24 cellular contexts compared by ENCODE assay signal in genomic region chr7:115346685-115347084, GRCh38.
A peak's percentile ranks its signal among the peaks of the same experiment; 100 is the strongest.
DNase-seq lines count a peak whose midpoint lies in the region; ATAC-seq and TF ChIP-seq lines count a peak whose summit lies in the region.
"Had no signal": no experiment of that assay in that cellular context is flagged by ENCODE, and none has a peak within 500 bp of the region (broad histone marks: within the 10 kb centered on the region; RNA-seq: fewer than 3 reads in every experiment).

No MANE protein-coding gene starts in this region.

- H3K4me3 ChIP-seq in AG09309 (ENCODE audit: control insufficient read depth, low read depth, low read length) (no peak overlapping the region), right lobe of liver (no peak overlapping the region), Karpas-422 (ENCODE audit: low read length) (no peak overlapping the region)
- H3K4me3 ChIP-seq: BLaER1 had no signal

- H3K9me3 ChIP-seq in right lobe of liver (no peaks in the 10 kb centered on the region), Karpas-422 (ENCODE audit: low read length) (peaks cover 27% of the 10 kb centered on the region)
- H3K9me3 ChIP-seq: BLaER1 had no signal

- H3K36me3 ChIP-seq in right lobe of liver (no peaks in the 10 kb centered on the region), Karpas-422 (ENCODE audit: insufficient read depth, low read length) (no peaks in the 10 kb centered on the region)
- H3K36me3 ChIP-seq: BLaER1 had no signal

- no peaks in the 10 kb centered on the region for H3K9me2 ChIP-seq in Karpas-422 (replicated peaks; ENCODE audit: insufficient read depth, low read length)

- intact Hi-C loops in right lobe of liver (cut with DNase I), result no loop called here

- H3K9ac ChIP-seq in Karpas-422 (ENCODE audit: low read length), result no peak overlapping the region
- H3K9ac ChIP-seq: BLaER1 had no signal

- no peak overlapping the region for H3K27ac Mint-ChIP-seq in activated naive CD4-positive, alpha-beta T cell treated with anti-CD3 and anti-CD28 coated beads, Interleukin-2, amount 50 U/mL, for 72 hours
- H3K27ac Mint-ChIP-seq: CD4-positive, CD25-positive, alpha-beta regulatory T cell had no signal

- ATAC-seq in SK-N-SH treated with all-trans-retinoic acid at 6 μM for 48 hours (peak; percentile 56; the same call in 2 of the 3 replicates), right lobe of liver (no peak), HG03432 (IDR thresholded peaks at IDR 0.05; ENCODE audit: unreplicated experiment) (no peak)
- ATAC-seq in activated naive CD4-positive, alpha-beta T cell treated with anti-CD3 and anti-CD28 coated beads, Interleukin-2, amount 50 U/mL, for 72 hours, result no peak
- ATAC-seq: HepG2 had no signal

- no peak for TF ChIP-seq POLR2A in right lobe of liver (IDR thresholded peaks at IDR 0.05)

- H3K4me2 ChIP-seq in Karpas-422 (ENCODE audit: low read depth, low read length, poor library complexity, severe bottlenecking), result no peak overlapping the region
- H3K4me2 ChIP-seq: BLaER1 had no signal

- no peaks in the 10 kb centered on the region for H3K9me3 Mint-ChIP-seq in activated naive CD4-positive, alpha-beta T cell treated with anti-CD3 and anti-CD28 coated beads, Interleukin-2, amount 50 U/mL, for 72 hours

- H3K27ac ChIP-seq in right lobe of liver (no peak overlapping the region), Karpas-422 (ENCODE audit: low read length) (no peak overlapping the region)
- H3K27ac ChIP-seq: 22Rv1, BLaER1 had no signal

- no peak overlapping the region for H2AFZ ChIP-seq in Karpas-422 (ENCODE audit: low read length)

- 26% methylated on average over 1 of the region's 1 CpG for WGBS in right lobe of liver (ENCODE audit: insufficient coverage, low coverage, low lambda C conversion rate, missing lambda C conversion rate)

- TF ChIP-seq CTCF in AG09309 (IDR thresholded peaks at IDR 0.05; ENCODE audit: control insufficient read depth, insufficient read depth, low read depth, low read length, missing control alignments), result no peak
- no peak for TF ChIP-seq CTCF in right lobe of liver (IDR thresholded peaks at IDR 0.05)

- DNase-seq in AG09309 (ENCODE audit: low read depth) (peak; percentile 31), HCEC 1CT (peak; percentile 11), inferior parietal cortex (ENCODE audit: extremely low spot score) (peak; percentile 4), right lobe of liver (no peak), Karpas-422 (no peak)
- DNase-seq in activated naive CD4-positive, alpha-beta T cell treated with anti-CD3 and anti-CD28 coated beads, Interleukin-2, amount 50 U/mL, for 72 hours (ENCODE audit: low spot score in 2 of 2), result no peak
- DNase-seq: CD4-positive, CD25-positive, alpha-beta regulatory T cell; DMS153; Kasumi-1; NCI-H1092 treated with DMSO at 0.1 percent for 48 hours; NCI-H1436; NCI-H187 treated with DMSO at 0.1 percent for 48 hours; NCI-H2171 treated with DMSO at 0.1 percent for 48 hours; NCI-H345; NCI-H524; NCI-H774; RPMI8226; SHP77; SW 1271 had no signal

- H3K79me2 ChIP-seq in Karpas-422 (ENCODE audit: low read length), result no peaks in the 10 kb centered on the region

- H4K20me1 ChIP-seq in Karpas-422 (ENCODE audit: insufficient read depth, low read depth, low read length), result no peaks in the 10 kb centered on the region
- H4K20me1 ChIP-seq: BLaER1 had no signal

- H3K27me3 ChIP-seq in right lobe of liver, result no peaks in the 10 kb centered on the region
- no peaks in the 10 kb centered on the region for H3K27me3 ChIP-seq in Karpas-422 (ENCODE audit: low read length)
- H3K27me3 ChIP-seq: BLaER1 had no signal

- no peaks in the 10 kb centered on the region for H3K36me3 Mint-ChIP-seq in activated naive CD4-positive, alpha-beta T cell treated with anti-CD3 and anti-CD28 coated beads, Interleukin-2, amount 50 U/mL, for 72 hours
- H3K36me3 Mint-ChIP-seq: CD4-positive, CD25-positive, alpha-beta regulatory T cell had no signal

- H3K4me1 ChIP-seq in right lobe of liver (no peaks in the 10 kb centered on the region), Karpas-422 (ENCODE audit: low read length) (no peaks in the 10 kb centered on the region)
- H3K4me1 ChIP-seq: BLaER1 had no signal

TF ChIP-seq in SK-N-SH treated with all-trans-retinoic acid at 6 μM for 48 hours, 23 proteins besides CTCF, POLR2A, EP300 and RAD21:
- TF ChIP-seq POU6F1 (CRISPR knock-in tag; IDR thresholded peaks at IDR 0.05; ENCODE audit: borderline replicate concordance, low read depth) (no peak), ZNF70 (CRISPR knock-in tag; IDR thresholded peaks at IDR 0.05) (no peak), SNAI2 (CRISPR knock-in tag; IDR thresholded peaks at IDR 0.05) (no peak), ZNF565 (CRISPR knock-in tag; conservative IDR thresholded peaks at IDR 0.05; ENCODE audit: low read depth) (no peak), BACH2 (CRISPR knock-in tag; IDR thresholded peaks at IDR 0.05; ENCODE audit: borderline replicate concordance) (no peak), ARNTL (CRISPR knock-in tag; IDR thresholded peaks at IDR 0.05; ENCODE audit: borderline replicate concordance, low read depth) (no peak), PPARA (CRISPR knock-in tag; IDR thresholded peaks at IDR 0.05; ENCODE audit: borderline replicate concordance) (no peak), TOX (CRISPR knock-in tag; IDR thresholded peaks at IDR 0.05; ENCODE audit: borderline replicate concordance) (no peak), RARB (CRISPR knock-in tag; IDR thresholded peaks at IDR 0.05) (no peak), CSDC2 (CRISPR knock-in tag; IDR thresholded peaks at IDR 0.05) (no peak), ZFP3 (CRISPR knock-in tag; IDR thresholded peaks at IDR 0.05) (no peak), ZFP30 (CRISPR knock-in tag; IDR thresholded peaks at IDR 0.05) (no peak), ZC3H10 (CRISPR knock-in tag; IDR thresholded peaks at IDR 0.05) (no peak), ISL1 (CRISPR knock-in tag; IDR thresholded peaks at IDR 0.05) (no peak)
- TF ChIP-seq, protein P1, sequence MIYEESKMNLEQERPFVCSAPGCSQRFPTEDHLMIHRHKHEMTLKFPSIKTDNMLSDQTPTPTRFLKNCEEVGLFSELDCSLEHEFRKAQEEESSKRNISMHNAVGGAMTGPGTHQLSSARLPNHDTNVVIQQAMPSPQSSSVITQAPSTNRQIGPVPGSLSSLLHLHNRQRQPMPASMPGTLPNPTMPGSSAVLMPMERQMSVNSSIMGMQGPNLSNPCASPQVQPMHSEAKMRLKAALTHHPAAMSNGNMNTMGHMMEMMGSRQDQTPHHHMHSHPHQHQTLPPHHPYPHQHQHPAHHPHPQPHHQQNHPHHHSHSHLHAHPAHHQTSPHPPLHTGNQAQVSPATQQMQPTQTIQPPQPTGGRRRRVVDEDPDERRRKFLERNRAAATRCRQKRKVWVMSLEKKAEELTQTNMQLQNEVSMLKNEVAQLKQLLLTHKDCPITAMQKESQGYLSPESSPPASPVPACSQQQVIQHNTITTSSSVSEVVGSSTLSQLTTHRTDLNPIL (CRISPR knock-in tag; IDR thresholded peaks at IDR 0.05; ENCODE audit: low read depth), result no peak
- TF ChIP-seq, protein P2, sequence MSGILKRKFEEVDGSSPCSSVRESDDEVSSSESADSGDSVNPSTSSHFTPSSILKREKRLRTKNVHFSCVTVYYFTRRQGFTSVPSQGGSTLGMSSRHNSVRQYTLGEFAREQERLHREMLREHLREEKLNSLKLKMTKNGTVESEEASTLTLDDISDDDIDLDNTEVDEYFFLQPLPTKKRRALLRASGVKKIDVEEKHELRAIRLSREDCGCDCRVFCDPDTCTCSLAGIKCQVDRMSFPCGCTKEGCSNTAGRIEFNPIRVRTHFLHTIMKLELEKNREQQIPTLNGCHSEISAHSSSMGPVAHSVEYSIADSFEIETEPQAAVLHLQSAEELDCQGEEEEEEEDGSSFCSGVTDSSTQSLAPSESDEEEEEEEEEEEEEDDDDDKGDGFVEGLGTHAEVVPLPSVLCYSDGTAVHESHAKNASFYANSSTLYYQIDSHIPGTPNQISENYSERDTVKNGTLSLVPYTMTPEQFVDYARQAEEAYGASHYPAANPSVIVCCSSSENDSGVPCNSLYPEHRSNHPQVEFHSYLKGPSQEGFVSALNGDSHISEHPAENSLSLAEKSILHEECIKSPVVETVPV (CRISPR knock-in tag; IDR thresholded peaks at IDR 0.05), result no peak

Comparison
In these comparisons a context has a peak if more than half of its experiments do, and no peak if none do; other contexts are left out.
1. DNase-seq: peak in AG09309 (single experiment), HCEC 1CT (single experiment) and inferior parietal cortex (single experiment); none in activated naive CD4-positive, alpha-beta T cell treated with anti-CD3 and anti-CD28 coated beads, Interleukin-2, amount 50 U/mL, for 72 hours (0 of 2), right lobe of liver (0 of 3) and Karpas-422 (single experiment).